24 cellular contexts compared by ENCODE assay signal in the genomic region with DNA sequence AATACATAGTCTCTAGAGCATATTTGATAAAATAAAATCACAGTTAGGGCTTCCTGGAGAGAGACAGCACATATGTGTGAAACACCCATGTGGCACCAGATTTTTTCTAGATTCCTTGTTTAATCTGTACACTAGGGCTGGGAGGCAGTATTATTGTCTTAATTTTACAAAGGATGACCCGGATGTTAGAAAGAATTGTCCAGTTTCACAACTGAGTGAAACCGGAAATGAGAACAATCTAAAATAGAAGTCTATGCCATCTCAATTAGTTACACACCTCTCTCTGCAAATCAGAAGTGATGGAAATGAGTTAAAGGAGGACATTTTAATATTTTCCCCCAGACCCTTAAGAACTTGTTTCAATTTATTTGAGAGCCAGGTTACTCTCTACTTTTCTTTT.
"Had no signal": no experiment of that assay in that cellular context is flagged by ENCODE, and none has a peak within 500 bp of the region (broad histone marks: within the 10 kb centered on the region; RNA-seq: fewer than 3 reads in every experiment).

No MANE protein-coding gene starts in this region.

- DNase-seq: colonic mucosa; effector CD8-positive, alpha-beta T cell; endodermal cell; foreskin keratinocyte; heart left ventricle; kidney; natural killer cell; psoas muscle; right cardiac atrium; sigmoid colon; stimulated activated CD4-positive, alpha-beta T cell treated with anti-CD3 and anti-CD28 coated beads, Interleukin-2, amount 100 ng/mL, for 24 hours; stimulated activated CD4-positive, alpha-beta T cell treated with anti-CD3 and anti-CD28 coated beads, Interleukin-4, amount 100 ng/mL, for 24 hours; stimulated activated naive CD8-positive, alpha-beta T cell treated with anti-CD3 and anti-CD28 coated beads, Interleukin-15, Interleukin-2, amounts not matched to agents 100 U/mL and 50 U/mL, for 24 hours; substantia nigra; testis; tibial artery had no signal

- H3K4me1 ChIP-seq: colonic mucosa, gastroesophageal sphincter, heart left ventricle, psoas muscle, sigmoid colon, testis, tibial artery had no signal

- H3K27ac ChIP-seq: colonic mucosa, epithelial cell of prostate, foreskin keratinocyte, gastroesophageal sphincter, heart left ventricle, hepatocyte, neutrophil, psoas muscle, sigmoid colon, testis, tibial artery had no signal

- ATAC-seq: esophagus mucosa; foreskin keratinocyte; gastroesophageal sphincter; heart left ventricle; left lobe of liver; natural killer cell; psoas muscle; right cardiac atrium; stimulated activated effector memory CD8-positive, alpha-beta T cell treated with anti-CD3 and anti-CD28 coated beads, Interleukin-12 subunit alpha, Interleukin-12 subunit beta, amount 100 ng/mL, for 72 hours; stimulated activated naive CD8-positive, alpha-beta T cell treated with anti-CD3 and anti-CD28 coated beads, Interleukin-15, Interleukin-2, amounts not matched to agents 100 U/mL and 50 U/mL, for 24 hours had no signal

- H3K9me3 ChIP-seq: colonic mucosa, gastroesophageal sphincter, neutrophil, psoas muscle, sigmoid colon, testis, tibial artery had no signal

- H3K36me3 ChIP-seq: colonic mucosa, gastroesophageal sphincter, heart left ventricle, neutrophil, sigmoid colon, tibial artery had no signal

- H3K27me3 ChIP-seq: colonic mucosa, foreskin keratinocyte, gastroesophageal sphincter, heart left ventricle, hepatocyte, neutrophil, sigmoid colon, testis, tibial artery had no signal

- H2AFZ ChIP-seq: hepatocyte had no signal

- H3K79me2 ChIP-seq: hepatocyte had no signal

- H3K4me2 ChIP-seq: hepatocyte had no signal

- H3K4me3 ChIP-seq: colonic mucosa, gastroesophageal sphincter, heart left ventricle, hepatocyte, lung, psoas muscle, sigmoid colon, testis, tibial artery had no signal
